13 cellular contexts compared by ENCODE assay signal in the genomic region with DNA sequence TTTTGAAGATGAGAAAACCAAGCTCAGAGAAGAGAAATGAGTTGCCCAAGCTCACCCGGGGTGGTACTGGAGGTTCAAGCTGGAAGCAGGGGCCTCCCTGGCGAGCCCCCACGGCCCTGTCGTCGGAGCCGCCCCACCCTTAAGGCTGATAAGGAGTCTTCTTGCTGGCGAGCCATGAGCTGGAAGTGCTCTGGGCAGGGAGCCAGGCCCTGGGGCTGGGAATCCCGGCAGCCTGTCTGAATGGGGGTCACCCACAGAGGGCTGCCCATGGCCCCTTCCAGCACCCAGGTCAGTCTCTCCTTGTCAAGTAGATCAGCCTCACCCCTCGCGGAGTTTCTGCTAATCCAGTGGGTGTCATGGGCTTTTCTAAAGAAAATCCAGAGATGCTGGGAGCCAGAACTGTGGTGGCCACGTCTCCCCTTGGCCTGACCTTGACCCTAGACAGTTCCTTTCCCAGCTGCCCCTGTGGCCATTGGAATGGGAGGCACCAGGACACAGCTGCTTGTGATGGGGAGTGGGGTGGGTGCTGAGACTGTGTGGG. TPM values are rescaled to one million over a fixed set of nuclear protein-coding genes. Genes with fewer than 3 reads are reported as not detected.
DNase-seq lines count a peak whose midpoint lies in the region; ATAC-seq and TF ChIP-seq lines count a peak whose summit lies in the region.
"Had no signal": no experiment of that assay in that cellular context is flagged by ENCODE, and none has a peak within 500 bp of the region (broad histone marks: within the 10 kb centered on the region; RNA-seq: fewer than 3 reads in every experiment).

No MANE protein-coding gene starts in this region.

- no peak for DNase-seq in stimulated activated naive CD8-positive, alpha-beta T cell treated with anti-CD3 and anti-CD28 coated beads, Interleukin-15, Interleukin-2, amounts not matched to agents 100 U/mL and 50 U/mL, for 24 hours
- DNase-seq in ascending aorta (ENCODE audit: low spot score in 2 of 2): no peak
- peak in 2 of 3 donors; percentile 69 to 72 for DNase-seq in right lobe of liver
- DNase-seq in NCI-H526 (lab: John Stamatoyannopoulos, UW): no peak
- no peak for DNase-seq in HuH-7.5 (ENCODE audit: low spot score)
- DNase-seq: activated CD4-positive, alpha-beta T cell treated with anti-CD3 and anti-CD28 coated beads for 1 hour; caudate nucleus; COR-L47; NCI-H187 treated with DMSO at 0.1 percent for 48 hours; stimulated activated CD4-positive, alpha-beta T cell treated with anti-CD3 and anti-CD28 coated beads, Interleukin-2, amount 100 ng/mL, for 48 hours had no signal

- H3K36me3 ChIP-seq in ascending aorta (no peaks in the 10 kb centered on the region), right lobe of liver (no peaks in the 10 kb centered on the region)

- peak overlapping the region; percentile 45 for H3K27ac Mint-ChIP-seq in stimulated activated naive CD8-positive, alpha-beta T cell treated with anti-CD3 and anti-CD28 coated beads, Interleukin-15, Interleukin-2, amounts not matched to agents 100 ng/mL and 50 ng/mL, for 24 hours

- WGBS in right lobe of liver (ENCODE audit: insufficient coverage, low coverage, low lambda C conversion rate, missing lambda C conversion rate): 28% methylated on average over 2 of the region's 11 CpGs

- H3K9me3 Mint-ChIP-seq in stimulated activated naive CD8-positive, alpha-beta T cell treated with anti-CD3 and anti-CD28 coated beads, Interleukin-15, Interleukin-2, amounts not matched to agents 100 ng/mL and 50 ng/mL, for 24 hours: no peaks in the 10 kb centered on the region

- H3K4me3 Mint-ChIP-seq in stimulated activated naive CD8-positive, alpha-beta T cell treated with anti-CD3 and anti-CD28 coated beads, Interleukin-15, Interleukin-2, amounts not matched to agents 100 ng/mL and 50 ng/mL, for 24 hours: no peak overlapping the region

- no peaks in the 10 kb centered on the region for H3K27me3 ChIP-seq in ascending aorta
- H3K27me3 ChIP-seq in right lobe of liver: no peaks in the 10 kb centered on the region

- no peaks in the 10 kb centered on the region for H3K27me3 Mint-ChIP-seq in stimulated activated naive CD8-positive, alpha-beta T cell treated with anti-CD3 and anti-CD28 coated beads, Interleukin-15, Interleukin-2, amounts not matched to agents 100 ng/mL and 50 ng/mL, for 24 hours

- intact Hi-C loops in ascending aorta (cut with DNase I) (loop anchor here (2.0 kb wide), 1 partner anchor 157 kb away; no protein-coding TSS in a partner anchor), right lobe of liver (cut with DNase I) (no loop called here)

- H3K4me1 Mint-ChIP-seq in stimulated activated naive CD8-positive, alpha-beta T cell treated with anti-CD3 and anti-CD28 coated beads, Interleukin-15, Interleukin-2, amounts not matched to agents 100 ng/mL and 50 ng/mL, for 24 hours (ENCODE audit: low read depth): peaks cover 44% of the 10 kb centered on the region

- H3K36me3 Mint-ChIP-seq in stimulated activated naive CD8-positive, alpha-beta T cell treated with anti-CD3 and anti-CD28 coated beads, Interleukin-15, Interleukin-2, amounts not matched to agents 100 ng/mL and 50 ng/mL, for 24 hours (ENCODE audit: low read depth): no peaks in the 10 kb centered on the region

- TF ChIP-seq CTCF in ascending aorta (IDR thresholded peaks at IDR 0.05): no peak
- TF ChIP-seq CTCF in right lobe of liver (IDR thresholded peaks at IDR 0.05): no peak

- H3K9me3 ChIP-seq in ascending aorta (no peaks in the 10 kb centered on the region), right lobe of liver (no peaks in the 10 kb centered on the region)

- TF ChIP-seq POLR2A in right lobe of liver (IDR thresholded peaks at IDR 0.05): no peak

- H3K4me3 ChIP-seq in ascending aorta: no peak overlapping the region
- no peak overlapping the region for H3K4me3 ChIP-seq in right lobe of liver

- peak overlapping the region; percentile 50 to 88 for H3K27ac ChIP-seq in ascending aorta
- peak overlapping the region in 2 of 3 donors; percentile 43 for H3K27ac ChIP-seq in right lobe of liver

- ATAC-seq in stimulated activated naive CD8-positive, alpha-beta T cell treated with anti-CD3 and anti-CD28 coated beads, Interleukin-15, Interleukin-2, amounts not matched to agents 100 U/mL and 50 U/mL, for 24 hours: no peak
- ATAC-seq in right lobe of liver (peak; percentile 4 to 37 (median 22)), GM18858 (IDR thresholded peaks at IDR 0.05; ENCODE audit: unreplicated experiment) (no peak)
- no peak for ATAC-seq in activated CD4-positive, CD25-positive, alpha-beta regulatory T cell treated with anti-CD3 and anti-CD28 coated beads, Interleukin-2, amount 50 U/mL, for 24 hours

- H3K4me1 ChIP-seq in ascending aorta (peaks cover 13 to 26% of the 10 kb centered on the region in 2 donors), right lobe of liver (no peaks in the 10 kb centered on the region)

RNA-seq across cellular contexts. Expression of a gene that starts 1.2 kb away (rescaled TPM):
- total RNA-seq in ascending aorta (not detected), right lobe of liver (under 1 TPM in 5 of 6 experiments, not detected in 1; 0.50 to 0.78 (median 0.58) TPM)

RNA-seq across cellular contexts. Expression of a gene that starts 24.6 kb away (rescaled TPM):
- total RNA-seq in ascending aorta: 3.6 TPM
- total RNA-seq in right lobe of liver: 1 to 10 TPM in 2 of 6 experiments, under 1 TPM in 4; 0.35 to 1.1 (median 0.47) TPM

RNA-seq across cellular contexts. Expression of a gene that starts 46.8 kb away (rescaled TPM):
- 27.2 TPM for total RNA-seq in ascending aorta
- 1 to 10 TPM; 1.5 to 4.3 (median 2.3) TPM for total RNA-seq in right lobe of liver

Comparison
In these comparisons a context has a peak if more than half of its experiments do, and no peak if none do; other contexts are left out.
1. ATAC-seq: peak in right lobe of liver (4 of 4); none in stimulated activated naive CD8-positive, alpha-beta T cell treated with anti-CD3 and anti-CD28 coated beads, Interleukin-15, Interleukin-2, amounts not matched to agents 100 U/mL and 50 U/mL, for 24 hours (single experiment), GM18858 (single experiment) and activated CD4-positive, CD25-positive, alpha-beta regulatory T cell treated with anti-CD3 and anti-CD28 coated beads, Interleukin-2, amount 50 U/mL, for 24 hours (0 of 2).
2. DNase-seq: peak in right lobe of liver (2 of 3); none in stimulated activated naive CD8-positive, alpha-beta T cell treated with anti-CD3 and anti-CD28 coated beads, Interleukin-15, Interleukin-2, amounts not matched to agents 100 U/mL and 50 U/mL, for 24 hours (single experiment), ascending aorta (0 of 2), NCI-H526 (0 of 2) and HuH-7.5 (single experiment).